Comparison of ENCODE assay signal across 7 cellular contexts in the genomic region with DNA sequence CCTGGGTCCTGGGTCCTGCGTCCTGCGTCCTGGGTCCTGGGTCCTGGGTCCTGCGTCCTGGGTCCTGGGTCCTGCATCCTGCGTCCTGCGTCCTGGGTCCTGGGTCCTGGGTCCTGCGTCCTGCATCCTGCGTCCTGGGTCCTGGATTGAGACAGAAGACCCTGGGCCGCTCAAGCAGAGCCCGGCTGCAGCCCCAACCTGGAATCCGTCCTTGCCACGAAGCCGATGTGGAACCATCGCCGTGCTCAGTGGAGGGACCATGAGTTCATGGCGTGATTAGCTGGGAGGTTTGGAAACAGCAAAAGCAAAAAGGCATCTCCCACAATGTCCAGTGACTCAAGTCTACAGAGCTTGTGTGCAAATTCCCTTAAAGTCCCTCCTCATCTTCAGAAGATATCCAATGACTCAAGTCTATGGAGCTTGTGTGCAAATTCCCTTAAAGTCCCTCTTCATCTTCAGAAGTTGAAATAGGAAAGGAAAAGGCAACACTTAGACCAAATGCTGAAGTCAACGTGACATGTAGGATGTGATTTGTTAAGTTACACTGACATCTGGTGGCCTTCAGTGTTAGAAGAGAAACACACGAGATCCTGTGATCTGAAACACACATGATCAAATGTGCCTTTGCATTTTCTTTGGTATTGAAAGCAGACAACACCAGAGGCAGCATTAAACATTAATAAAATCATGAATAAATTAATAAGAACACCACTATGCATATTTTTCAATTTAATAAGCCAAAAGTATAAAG.
A peak's percentile ranks its signal among the peaks of the same experiment; 100 is the strongest.
DNase-seq lines count a peak whose midpoint lies in the region; ATAC-seq and TF ChIP-seq lines count a peak whose summit lies in the region.

No MANE protein-coding gene starts in this region.

- ATAC-seq in body of pancreas (no peak), gastrocnemius medialis (no peak)

- H3K9me3 ChIP-seq in body of pancreas (no peaks in the 10 kb centered on the region), gastrocnemius medialis (no peaks in the 10 kb centered on the region)

- H3K36me3 ChIP-seq in GM06990 (ENCODE audit: control insufficient read depth, insufficient read depth, low read length) (no peaks in the 10 kb centered on the region), body of pancreas (replicated peaks in 1 of 2; ENCODE audit: insufficient read depth in 1 of 2, low read depth in 2 of 2) (no peaks in the 10 kb centered on the region), gastrocnemius medialis (no peaks in the 10 kb centered on the region)

- TF ChIP-seq CTCF in GM06990 (IDR thresholded peaks at IDR 0.05; ENCODE audit: insufficient read depth, low read length, poor library complexity, severe bottlenecking) = peak; percentile 13
- peak in 5 of 7 experiments; percentile 18 to 56 (median 42) for TF ChIP-seq CTCF in body of pancreas (IDR thresholded peaks at IDR 0.05)
- TF ChIP-seq CTCF in gastrocnemius medialis (IDR thresholded peaks at IDR 0.05 in 4 of 5, conservative IDR thresholded peaks at IDR 0.05 in 1 of 5) = no peak

- H3K4me1 ChIP-seq in body of pancreas = no peaks in the 10 kb centered on the region
- H3K4me1 ChIP-seq in gastrocnemius medialis = no peaks in the 10 kb centered on the region

- H3K4me3 ChIP-seq in GM06990 (replicated peaks; ENCODE audit: low read depth, low read length) (no peak overlapping the region), body of pancreas (no peak overlapping the region), gastrocnemius medialis (no peak overlapping the region)

- H3K27me3 ChIP-seq in GM06990 (replicated peaks; ENCODE audit: control insufficient read depth, insufficient read depth, low read length) = no peaks in the 10 kb centered on the region
- no peaks in the 10 kb centered on the region for H3K27me3 ChIP-seq in body of pancreas
- no peaks in the 10 kb centered on the region for H3K27me3 ChIP-seq in gastrocnemius medialis

- intact Hi-C loops in body of pancreas (cut with DNase I) = no loop called here
- intact Hi-C loops in gastrocnemius medialis (cut with DNase I; ENCODE audit: low total_unique reads) = no loop called here

- 58 to 77% methylated on average over 6 to 14 of the region's 17 CpGs for WGBS in body of pancreas, 2 donors

- H3K27ac ChIP-seq in body of pancreas = no peak overlapping the region
- no peak overlapping the region for H3K27ac ChIP-seq in gastrocnemius medialis

- in situ Hi-C loops in gastrocnemius medialis (cut with MboI; ENCODE audit: low sequenced_read_pairs in 4 of 4) = loop anchor here in 1 of 4 donors (25.0 kb wide), 1 partner anchor 105 kb away; no protein-coding TSS in a partner anchor

- TF ChIP-seq POLR2A in body of pancreas (IDR thresholded peaks at IDR 0.05) (no peak), gastrocnemius medialis (IDR thresholded peaks at IDR 0.05) (no peak)

- DNase-seq in GM06990 (ENCODE audit: extremely low read depth, insufficient read length) (no peak), NCI-H1105 (lab: John Stamatoyannopoulos, UW) (peak; percentile 43), body of pancreas (no peak), myocyte (ENCODE audit: low read depth) (peak; percentile 30), gastrocnemius medialis (no peak)
- no peak for DNase-seq in stimulated activated CD4-positive, alpha-beta T cell treated with anti-CD3 and anti-CD28 coated beads, Interleukin-15, amount 100 ng/mL, for 24 hours
- no peak for DNase-seq in activated T-cell treated with anti-CD3 and anti-CD28 coated beads, Interleukin-2, amount 50 U/mL, for 1 hour

Comparison
In these comparisons a context has a peak if more than half of its experiments do, and no peak if none do; other contexts are left out.
1. DNase-seq: peak in NCI-H1105 (single experiment) and myocyte (single experiment); none in GM06990 (single experiment), body of pancreas (0 of 4), gastrocnemius medialis (0 of 2), stimulated activated CD4-positive, alpha-beta T cell treated with anti-CD3 and anti-CD28 coated beads, Interleukin-15, amount 100 ng/mL, for 24 hours (single experiment) and activated T-cell treated with anti-CD3 and anti-CD28 coated beads, Interleukin-2, amount 50 U/mL, for 1 hour (single experiment).
2. CTCF ChIP-seq: peak in GM06990 (single experiment) and body of pancreas (5 of 7); none in gastrocnemius medialis (0 of 5).